8 cellular contexts compared by ENCODE assay signal in the genomic region with DNA sequence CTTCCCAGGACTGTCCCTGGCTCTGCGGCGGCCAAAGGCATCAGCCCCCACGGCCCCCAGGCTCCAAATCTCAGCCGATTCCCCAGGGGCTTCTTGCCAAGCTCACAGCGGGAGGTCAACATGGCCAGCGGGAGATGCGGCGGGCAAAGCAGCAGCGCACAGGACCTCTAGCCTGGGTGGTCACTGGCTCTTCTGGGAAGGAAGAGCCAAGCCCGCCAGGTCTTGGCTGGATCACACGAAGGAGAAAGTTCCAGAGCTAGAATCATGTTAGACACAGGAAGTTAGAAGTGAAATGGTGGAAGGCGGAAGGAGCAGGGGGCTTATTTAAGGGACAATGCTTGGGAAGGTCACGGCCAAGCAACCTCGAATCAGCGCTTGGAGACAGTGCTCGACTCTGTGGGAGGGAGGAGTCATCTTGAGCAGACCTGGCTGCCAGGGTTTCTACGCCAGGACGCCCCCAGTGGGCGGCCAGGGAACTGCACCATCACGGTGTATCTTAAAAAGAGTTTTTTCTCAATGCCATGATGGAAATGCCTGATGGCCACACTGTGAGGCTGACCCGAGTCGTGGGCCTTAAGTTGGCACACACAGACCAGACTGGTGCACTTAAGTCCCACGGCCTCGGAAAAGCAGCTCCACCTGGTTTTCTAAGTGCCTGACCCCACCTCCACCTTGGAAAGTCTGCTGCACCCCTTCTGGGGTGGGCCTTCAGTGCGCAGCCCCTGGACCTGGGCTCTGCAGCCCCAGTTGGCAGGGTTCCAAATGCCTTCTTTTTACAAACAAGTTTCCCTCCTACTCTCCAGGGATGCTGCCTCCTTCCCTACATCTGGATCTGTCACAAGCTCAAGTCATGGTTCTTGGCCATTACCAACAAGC. TPM values are rescaled to one million over a fixed set of nuclear protein-coding genes. Genes with fewer than 3 reads are reported as not detected.
DNase-seq lines count a peak whose midpoint lies in the region; ATAC-seq, FAIRE-seq and TF ChIP-seq lines count a peak whose summit lies in the region.

No MANE protein-coding gene starts in this region.

- WGBS in endodermal cell (ENCODE audit: insufficient coverage in 1 of 2, insufficient read length in 1 of 2), 2 experiments, result 65 to 68% methylated on average over 22 to 25 of the region's 25 CpGs

- intact Hi-C loops in mucosa of descending colon (cut with DNase I, micrococcal nuclease), result loop anchor here in 1 of 2 donors (10.0 kb wide), 1 partner anchor 313 kb away; no protein-coding TSS in a partner anchor

- no peak overlapping the region for H3K4me3 Mint-ChIP-seq in activated CD8-positive, alpha-beta memory T cell treated with anti-CD3 and anti-CD28 coated beads, Interleukin-2, amount 10 ng/mL, durations not matched to agents 7 days and 5 days
- H3K4me3 Mint-ChIP-seq in endodermal cell, result no peak overlapping the region

- H3K9me3 Mint-ChIP-seq in activated CD8-positive, alpha-beta memory T cell treated with anti-CD3 and anti-CD28 coated beads, Interleukin-2, amount 10 ng/mL, durations not matched to agents 7 days and 5 days (ENCODE audit: low read depth), result no peaks in the 10 kb centered on the region
- H3K9me3 Mint-ChIP-seq in endodermal cell, result no peaks in the 10 kb centered on the region

- H3K4me1 ChIP-seq in endodermal cell (ENCODE audit: control insufficient read depth, insufficient read depth, low read length), result no peaks in the 10 kb centered on the region
- no peaks in the 10 kb centered on the region for H3K4me1 ChIP-seq in mucosa of descending colon (ENCODE audit: low read depth)

- H3K36me3 ChIP-seq in endodermal cell (ENCODE audit: control insufficient read depth, insufficient read depth, low read length) (peaks cover 60% of the 10 kb centered on the region), mucosa of descending colon (ENCODE audit: low read depth) (peaks cover 14% of the 10 kb centered on the region)

- no peaks in the 10 kb centered on the region for H3K27me3 ChIP-seq in endodermal cell (ENCODE audit: control insufficient read depth, insufficient read depth, low read length, poor library complexity, severe bottlenecking)

- in situ Hi-C loops in ACHN (cut with HindIII; ENCODE audit: low pct_ligation_motif_present, low pct_unique_long_range_greater_than_20kb, low sequenced_read_pairs), result no loop called here

- no peaks in the 10 kb centered on the region for H3K9me3 ChIP-seq in endodermal cell (ENCODE audit: control insufficient read depth, low read length)
- no peaks in the 10 kb centered on the region for H3K9me3 ChIP-seq in mucosa of descending colon

- DNase-seq in ACHN (peak; percentile 78), GM19239 (ENCODE audit: insufficient read length, low spot score) (peak; percentile 90), NCI-H69 (lab: John Stamatoyannopoulos, UW) (peak; percentile 69), endodermal cell (peak; percentile 97), mucosa of descending colon (peak; percentile 76 to 85 (median 82))
- peak; percentile 79 for DNase-seq in activated CD8-positive, alpha-beta memory T cell treated with anti-CD3 and anti-CD28 coated beads, Interleukin-2, amount 10 ng/mL, durations not matched to agents 7 days and 5 days
- DNase-seq in stimulated activated CD8-positive, alpha-beta memory T cell treated with anti-CD3 and anti-CD28 coated beads, Interleukin-4, amount 100 ng/mL, for 4 hours (ENCODE audit: low read depth in 2 of 2, low spot score in 1 of 2), result peak; percentile 50 to 62

- no peak overlapping the region for H3K27ac ChIP-seq in endodermal cell (ENCODE audit: low read depth, low read length)

- no peak overlapping the region for H3K4me3 ChIP-seq in endodermal cell (ENCODE audit: low read length)
- no peak overlapping the region for H3K4me3 ChIP-seq in mucosa of descending colon

- H3K4me1 Mint-ChIP-seq in activated CD8-positive, alpha-beta memory T cell treated with anti-CD3 and anti-CD28 coated beads, Interleukin-2, amount 10 ng/mL, durations not matched to agents 7 days and 5 days, result peaks cover 19% of the 10 kb centered on the region
- peaks cover 6% of the 10 kb centered on the region for H3K4me1 Mint-ChIP-seq in endodermal cell

- no peak overlapping the region for H3K9ac ChIP-seq in endodermal cell (ENCODE audit: extremely low read depth, low read length, poor library complexity, severe bottlenecking)

- TF ChIP-seq CTCF in endodermal cell (conservative IDR thresholded peaks at IDR 0.05), result peak; percentile 92
- peak; percentile 85 for TF ChIP-seq CTCF in mucosa of descending colon (IDR thresholded peaks at IDR 0.05)

- peak; percentile 88 for FAIRE-seq in GM19239 (lab: Jason Lieb, UNC)

- ATAC-seq in activated CD8-positive, alpha-beta memory T cell treated with anti-CD3 and anti-CD28 coated beads, Interleukin-2, amount 10 ng/mL, durations not matched to agents 7 days and 5 days, result peak; percentile 57
- ATAC-seq in mucosa of descending colon (peak; percentile 80), HG02623 (IDR thresholded peaks at IDR 0.05; ENCODE audit: unreplicated experiment) (no peak)

- H3K36me3 Mint-ChIP-seq in activated CD8-positive, alpha-beta memory T cell treated with anti-CD3 and anti-CD28 coated beads, Interleukin-2, amount 10 ng/mL, durations not matched to agents 7 days and 5 days, result peaks cover 25% of the 10 kb centered on the region
- peaks cover 43% of the 10 kb centered on the region for H3K36me3 Mint-ChIP-seq in endodermal cell (ENCODE audit: low read depth)

- CTCF ChIA-PET in activated CD8-positive, alpha-beta memory T cell treated with anti-CD3 and anti-CD28 coated beads, Interleukin-2, amount 10 ng/mL, durations not matched to agents 7 days and 5 days (lab: Charles Lee), result interaction anchor here (0.8 to 2.3 kb wide), 14 partner anchors 10 to 320 kb away, joined by 3 to 10 read pairs (median 3); no protein-coding TSS in a partner anchor

- no peaks in the 10 kb centered on the region for H3K27me3 Mint-ChIP-seq in activated CD8-positive, alpha-beta memory T cell treated with anti-CD3 and anti-CD28 coated beads, Interleukin-2, amount 10 ng/mL, durations not matched to agents 7 days and 5 days
- no peaks in the 10 kb centered on the region for H3K27me3 Mint-ChIP-seq in endodermal cell (ENCODE audit: insufficient read depth)

- peak overlapping the region; percentile 43 for H3K27ac Mint-ChIP-seq in activated CD8-positive, alpha-beta memory T cell treated with anti-CD3 and anti-CD28 coated beads, Interleukin-2, amount 10 ng/mL, durations not matched to agents 7 days and 5 days
- peak overlapping the region; percentile 86 for H3K27ac Mint-ChIP-seq in endodermal cell

RNA-seq across cellular contexts. Expression of a gene that starts 29.3 kb away (rescaled TPM):
- 1 to 10 TPM; 8.0 to 8.6 TPM for total RNA-seq in activated CD8-positive, alpha-beta memory T cell treated with anti-CD3 and anti-CD28 coated beads, Interleukin-2, amount 10 ng/mL, durations not matched to agents 7 days and 5 days
- 10 to 100 TPM; 20.8 to 22.6 TPM for total RNA-seq in endodermal cell
- polyA plus RNA-seq in endodermal cell (2013, experiment 1 of 2), result 20.0 TPM
- polyA plus RNA-seq in endodermal cell (2013, experiment 2 of 2), result 18.9 TPM
- total RNA-seq in mucosa of descending colon, result 10 to 100 TPM; 11.3 to 16.2 (median 13.6) TPM

RNA-seq across cellular contexts. Expression of a gene that starts 29.5 kb away (rescaled TPM):
- 10 to 100 TPM; 47.4 to 48.0 TPM for total RNA-seq in activated CD8-positive, alpha-beta memory T cell treated with anti-CD3 and anti-CD28 coated beads, Interleukin-2, amount 10 ng/mL, durations not matched to agents 7 days and 5 days
- total RNA-seq in endodermal cell (10 to 100 TPM; 47.8 to 66.1 TPM), mucosa of descending colon (10 to 100 TPM; 57.9 to 85.2 (median 72.1) TPM)
- 53.1 TPM for polyA plus RNA-seq in endodermal cell (2013, experiment 1 of 2)
- 52.3 TPM for polyA plus RNA-seq in endodermal cell (2013, experiment 2 of 2)

RNA-seq across cellular contexts. Expression of a gene that starts 52.9 kb away (rescaled TPM):
- under 1 TPM; 0.33 to 0.93 TPM for total RNA-seq in activated CD8-positive, alpha-beta memory T cell treated with anti-CD3 and anti-CD28 coated beads, Interleukin-2, amount 10 ng/mL, durations not matched to agents 7 days and 5 days
- total RNA-seq in endodermal cell (1 to 10 TPM in 1 of 2 donors, under 1 TPM in 1; 0.92 to 2.0 TPM), mucosa of descending colon (10 to 100 TPM; 40.9 to 97.8 (median 93.7) TPM)
- 0.85 TPM for polyA plus RNA-seq in endodermal cell (2013, experiment 1 of 2)
- 1.2 TPM for polyA plus RNA-seq in endodermal cell (2013, experiment 2 of 2)

Comparison
In these comparisons a context has a peak if more than half of its experiments do, and no peak if none do; other contexts are left out.
1. RNA of a gene that starts 52.9 kb away (total RNA-seq): 40.9 to 97.8 TPM in mucosa of descending colon; 0.92 to 2.0 TPM in endodermal cell and 0.33 to 0.93 TPM in activated CD8-positive, alpha-beta memory T cell treated with anti-CD3 and anti-CD28 coated beads, Interleukin-2, amount 10 ng/mL, durations not matched to agents 7 days and 5 days; every median in the first group is over 10 times any median in the second.
2. Peak in every context shown above with its lines, with median percentiles within 50 percentile points of each other: DNase-seq.